Comparison of ENCODE assay signal across 8 cellular contexts in the genomic region with DNA sequence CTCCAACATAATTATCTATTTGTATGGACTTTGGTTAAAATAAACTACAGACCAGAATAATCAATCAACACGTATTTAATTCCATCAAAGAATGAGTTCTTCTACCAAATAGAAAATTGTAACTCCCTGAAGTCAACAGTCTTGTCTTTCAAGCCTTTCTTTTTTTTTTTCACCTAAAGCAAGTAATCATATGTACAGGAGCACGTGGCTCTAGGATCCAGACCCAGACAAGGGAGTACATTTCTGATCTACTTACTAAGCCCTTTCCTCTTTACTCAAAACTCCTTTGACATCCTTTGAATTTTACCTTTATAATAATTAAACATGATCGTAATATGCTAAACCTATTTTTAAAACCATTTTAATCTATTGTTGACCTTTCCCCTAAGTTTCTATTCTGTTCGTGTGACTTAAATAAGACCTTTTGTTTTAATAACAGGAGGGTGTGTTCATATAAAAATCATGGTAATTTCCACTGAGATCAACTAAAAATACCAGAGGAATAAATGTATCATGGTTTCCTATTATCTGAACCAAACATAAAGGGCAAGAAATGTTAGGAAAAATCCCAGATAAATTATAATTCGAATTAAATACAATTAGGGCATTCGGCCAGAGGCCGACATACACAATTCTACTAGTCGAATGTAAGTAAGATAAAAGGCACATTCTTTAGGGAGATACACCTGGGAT. TPM values are rescaled to one million over a fixed set of nuclear protein-coding genes. Genes with fewer than 3 reads are reported as not detected.
DNase-seq lines count a peak whose midpoint lies in the region; TF ChIP-seq lines count a peak whose summit lies in the region.

No MANE protein-coding gene starts in this region.

- peak; percentile 41 for DNase-seq in NCI-H526 treated with DMSO at 0.1 percent for 48 hours (lab: John Stamatoyannopoulos, UW)
- DNase-seq in NCI-H526 (lab: John Stamatoyannopoulos, UW): no peak
- no peak for DNase-seq in SJCRH30
- no peak for DNase-seq in epithelial cell of proximal tubule (ENCODE audit: low read depth)
- DNase-seq in skeletal muscle cell (ENCODE audit: low read depth): no peak
- DNase-seq in germinal center (ENCODE audit: low spot score): no peak
- DNase-seq in activated CD8-positive, alpha-beta memory T cell treated with anti-CD3 and anti-CD28 coated beads, Interleukin-2, amount 50 U/mL, for 4 hours: no peak
- DNase-seq in NCI-H510A (lab: John Stamatoyannopoulos, UW): no peak

- TF ChIP-seq CTCF in epithelial cell of proximal tubule (conservative IDR thresholded peaks at IDR 0.05; ENCODE audit: low read depth, low read length): no peak

- H3K9me3 ChIP-seq in SJCRH30 (replicated peaks): no peaks in the 10 kb centered on the region

- H3K4me3 ChIP-seq in SJCRH30: peak overlapping the region; percentile 100
- H3K4me3 ChIP-seq in epithelial cell of proximal tubule (ENCODE audit: low read depth, low read length): peak overlapping the region; percentile 69
- peak overlapping the region; percentile 77 for H3K4me3 ChIP-seq in skeletal muscle cell (ENCODE audit: low read depth, low read length)

- H3K4me1 ChIP-seq in SJCRH30: peaks cover 31% of the 10 kb centered on the region

- H3K27me3 ChIP-seq in SJCRH30: no peaks in the 10 kb centered on the region

- no peaks in the 10 kb centered on the region; the same call in 1 of the 2 replicates for H3K36me3 ChIP-seq in SJCRH30

- peak overlapping the region; percentile 91 for H3K27ac ChIP-seq in SJCRH30

RNA-seq across cellular contexts. Expression of a gene that starts 1.7 kb away (rescaled TPM):
- 30.3 and 32.6 TPM in 2 replicates for total RNA-seq in SJCRH30 (2014; rRNA removed; shearing (Covaris generic))
- 41.5 and 48.5 TPM in 2 replicates for total RNA-seq in epithelial cell of proximal tubule
